ENCODE assay signal across 30 cellular contexts in the genomic region with DNA sequence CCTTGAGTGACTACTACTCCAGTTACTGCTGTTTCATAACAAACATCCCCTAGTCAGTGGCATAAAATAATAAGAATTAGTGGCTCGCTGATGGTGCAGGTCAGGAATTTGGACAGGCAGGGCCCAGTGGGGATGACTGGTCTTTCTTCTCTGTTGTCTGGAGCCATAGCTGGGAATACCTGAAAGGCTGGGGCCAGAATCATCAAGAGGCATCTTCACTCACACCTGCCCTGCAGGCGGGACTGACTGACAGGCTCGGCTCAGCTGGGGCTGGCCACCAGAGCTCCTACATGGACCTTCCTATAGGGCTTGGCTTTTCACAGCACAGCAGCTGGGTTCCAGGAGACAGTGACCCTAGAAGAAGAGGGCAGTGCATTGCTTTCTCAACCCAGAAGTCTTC.
"Had no signal": no experiment of that assay in that cellular context is flagged by ENCODE, and none has a peak within 500 bp of the region (broad histone marks: within the 10 kb centered on the region; RNA-seq: fewer than 3 reads in every experiment).

No MANE protein-coding gene starts in this region.

- H3K27me3 ChIP-seq: brain microvascular endothelial cell, foreskin keratinocyte, gastrocnemius medialis had no signal

- H3K27me3 Mint-ChIP-seq: central memory CD8-positive, alpha-beta T cell; dendritic cell treated with granulocyte-macrophage colony-stimulating factor and Interleukin-4, amounts not matched to agents 40 ng/mL and 50 ng/mL, for 4 days had no signal

- H3K36me3 ChIP-seq: brain microvascular endothelial cell, gastrocnemius medialis, WERI-Rb-1 had no signal

- H3K27ac Mint-ChIP-seq: activated B cell treated with CpG ODN at 0.5 μM for 24 hours; activated CD4-positive, alpha-beta memory T cell treated with anti-CD3 and anti-CD28 coated beads for 36 hours; activated CD8-positive, alpha-beta T cell treated with anti-CD3 and anti-CD28 coated beads, Interleukin-2, amount 10 ng/mL, durations not matched to agents 7 days and 5 days; activated naive CD8-positive, alpha-beta T cell; activated T-helper 17 cell treated with anti-CD3 and anti-CD28 coated beads, Interleukin-2, amount 50 U/mL, for 72 hours; dendritic cell treated with granulocyte-macrophage colony-stimulating factor and Interleukin-4, amounts not matched to agents 40 ng/mL and 50 ng/mL, for 4 days; endodermal cell; T-helper 17 cell; T-helper 2 cell treated with Interferon-gamma antibody and Interleukin-4, amounts not matched to agents 5 μg/mL and 100 μg/mL, for 36 hours had no signal

- H3K4me3 ChIP-seq: coronary artery, dorsolateral prefrontal cortex, gastrocnemius medialis had no signal

- ATAC-seq: activated CD4-positive, CD25-positive, alpha-beta regulatory T cell treated with anti-CD3 and anti-CD28 coated beads, Interleukin-2, amount 50 U/mL, for 24 hours; activated CD8-positive, alpha-beta T cell treated with anti-CD3 and anti-CD28 coated beads, Interleukin-2, amount 10 ng/mL, durations not matched to agents 7 days and 5 days; activated T-cell treated with anti-CD3 and anti-CD28 coated beads, Interleukin-2, amount 50 U/mL, for 4 hours; activated T-helper 17 cell treated with anti-CD3 and anti-CD28 coated beads, Interleukin-2, amount 50 U/mL, for 72 hours; esophagus mucosa; foreskin keratinocyte; gastrocnemius medialis; T-helper 17 cell had no signal

- H3K9me3 ChIP-seq: gastrocnemius medialis had no signal

- H3K36me3 Mint-ChIP-seq: activated CD4-positive, alpha-beta memory T cell treated with anti-CD3 and anti-CD28 coated beads for 36 hours; activated naive CD8-positive, alpha-beta T cell had no signal

- H3K4me3 Mint-ChIP-seq: activated B cell treated with CpG ODN at 0.5 μM for 24 hours; activated CD4-positive, alpha-beta memory T cell treated with anti-CD3 and anti-CD28 coated beads for 36 hours; activated CD8-positive, alpha-beta T cell treated with anti-CD3 and anti-CD28 coated beads, Interleukin-2, amount 10 ng/mL, durations not matched to agents 7 days and 5 days; activated naive CD8-positive, alpha-beta T cell; activated T-cell treated with anti-CD3 and anti-CD28 coated beads, Interleukin-2, amount 50 U/mL, for 4 hours; activated T-helper 17 cell treated with anti-CD3 and anti-CD28 coated beads, Interleukin-2, amount 50 U/mL, for 72 hours; central memory CD8-positive, alpha-beta T cell; dendritic cell treated with granulocyte-macrophage colony-stimulating factor and Interleukin-4, amounts not matched to agents 40 ng/mL and 50 ng/mL, for 4 days; endodermal cell; T-helper 17 cell; T-helper 2 cell treated with Interferon-gamma antibody and Interleukin-4, amounts not matched to agents 5 μg/mL and 100 μg/mL, for 36 hours had no signal

- H3K27ac ChIP-seq: brain microvascular endothelial cell, coronary artery, dorsolateral prefrontal cortex, foreskin keratinocyte, gastrocnemius medialis, WERI-Rb-1 had no signal

- H3K9me3 Mint-ChIP-seq: activated CD4-positive, alpha-beta memory T cell treated with anti-CD3 and anti-CD28 coated beads for 36 hours; activated T-cell treated with anti-CD3 and anti-CD28 coated beads, Interleukin-2, amount 50 U/mL, for 4 hours; activated T-helper 17 cell treated with anti-CD3 and anti-CD28 coated beads, Interleukin-2, amount 50 U/mL, for 72 hours; dendritic cell treated with granulocyte-macrophage colony-stimulating factor and Interleukin-4, amounts not matched to agents 40 ng/mL and 50 ng/mL, for 4 days; endodermal cell; T-helper 2 cell treated with Interferon-gamma antibody and Interleukin-4, amounts not matched to agents 5 μg/mL and 100 μg/mL, for 36 hours had no signal

- H3K4me1 ChIP-seq: foreskin keratinocyte, gastrocnemius medialis had no signal

- H3K4me1 Mint-ChIP-seq: activated B cell treated with CpG ODN at 0.5 μM for 24 hours; activated T-helper 17 cell treated with anti-CD3 and anti-CD28 coated beads, Interleukin-2, amount 50 U/mL, for 72 hours; central memory CD8-positive, alpha-beta T cell; T-helper 17 cell had no signal

- DNase-seq: activated B cell treated with CpG ODN at 0.5 μM for 24 hours; activated CD4-positive, alpha-beta memory T cell treated with anti-CD3 and anti-CD28 coated beads for 36 hours; activated CD4-positive, alpha-beta T cell treated with anti-CD3 and anti-CD28 coated beads for 48 hours; activated CD8-positive, alpha-beta T cell treated with anti-CD3 and anti-CD28 coated beads, Interleukin-2, amount 10 ng/mL, durations not matched to agents 7 days and 5 days; activated effector memory CD4-positive, alpha-beta T cell treated with Interleukin-2 at 50 U/mL for 16 hours; activated gamma-delta T cell treated with Interleukin-2 at 50 U/mL for 16 hours; activated naive CD4-positive, alpha-beta T cell treated with anti-CD3 and anti-CD28 coated beads, Interleukin-2, amount 50 U/mL, for 16 hours; activated naive CD4-positive, alpha-beta T cell treated with Interleukin-2 at 50 U/mL for 16 hours; activated T-cell treated with anti-CD3 and anti-CD28 coated beads, Interleukin-2, amount 50 U/mL, for 4 hours; amniotic stem cell; anterior cingulate cortex; brain microvascular endothelial cell; dorsolateral prefrontal cortex; effector memory CD4-positive, alpha-beta T cell; endodermal cell; foreskin keratinocyte; gastrocnemius medialis; glutamatergic neuron; T-helper 1 cell; T-helper 17 cell; T1000; WERI-Rb-1 had no signal
